29 cellular contexts compared by ENCODE assay signal in genomic region chr20:47724398-47724797, GRCh38.
DNase-seq lines count a peak whose midpoint lies in the region; ATAC-seq, FAIRE-seq and TF ChIP-seq lines count a peak whose summit lies in the region.
"Had no signal": no experiment of that assay in that cellular context is flagged by ENCODE, and none has a peak within 500 bp of the region (broad histone marks: within the 10 kb centered on the region; RNA-seq: fewer than 3 reads in every experiment).

No MANE protein-coding gene starts in this region.

- H3K27me3 Mint-ChIP-seq in endodermal cell (ENCODE audit: insufficient read depth) (no peaks in the 10 kb centered on the region), neural crest cell (ENCODE audit: low read depth) (no peaks in the 10 kb centered on the region), WTC11 (ENCODE audit: low read depth) (no peaks in the 10 kb centered on the region)
- H3K27me3 Mint-ChIP-seq: activated CD4-positive, alpha-beta T cell treated with anti-CD3 and anti-CD28 coated beads for 36 hours; naive thymus-derived CD8-positive, alpha-beta T cell had no signal

- POLR2A ChIA-PET in OCI-LY7 (lab: Charles Lee), result interaction anchor here (0.7 to 1.6 kb wide), 2 partner anchors 252 to 512 kb away, joined by 3 read pairs; no protein-coding TSS in a partner anchor
- POLR2A ChIA-PET in WTC11 (lab: Charles Lee), result no interaction called here

- no peak overlapping the region for H3K9ac ChIP-seq in endodermal cell (ENCODE audit: extremely low read depth, low read length, poor library complexity, severe bottlenecking)

- BruUV-seq in OCI-LY7 (replicated peaks; lab: Mats Ljungman, UMichigan), result no TSS peak

- intact Hi-C loops in OCI-LY7 (cut with micrococcal nuclease; ENCODE audit: unreplicated experiment), result loop anchor here (2.0 kb wide), 1 partner anchor 252 kb away; no protein-coding TSS in a partner anchor

- H3K4me1 ChIP-seq in OCI-LY7 (ENCODE audit: insufficient read depth, low read length, poor library complexity, severe bottlenecking), result peaks cover 34% of the 10 kb centered on the region
- H3K4me1 ChIP-seq in endodermal cell (ENCODE audit: control insufficient read depth, insufficient read depth, low read length), result peaks cover 7% of the 10 kb centered on the region
- H3K4me1 ChIP-seq: breast epithelium, pancreas had no signal

- H3K79me2 ChIP-seq in OCI-LY7 (ENCODE audit: insufficient read depth, low read depth, low read length), result no peaks in the 10 kb centered on the region

- H3K9me3 Mint-ChIP-seq in endodermal cell, result peaks cover 15% of the 10 kb centered on the region
- no peaks in the 10 kb centered on the region for H3K9me3 Mint-ChIP-seq in neural crest cell
- H3K9me3 Mint-ChIP-seq in WTC11, result peaks cover 11% of the 10 kb centered on the region
- H3K9me3 Mint-ChIP-seq: naive thymus-derived CD8-positive, alpha-beta T cell had no signal

- WGBS in endodermal cell (ENCODE audit: insufficient coverage in 1 of 2, insufficient read length in 1 of 2), 2 experiments, result 71 to 82% methylated on average over 5 to 6 of the region's 6 CpGs

- H2AFZ ChIP-seq in OCI-LY7 (ENCODE audit: low read length), result peak overlapping the region; percentile 85; the same call in 1 of the 2 replicates

- H4K20me1 ChIP-seq in OCI-LY7 (ENCODE audit: insufficient read depth, low read length), result no peaks in the 10 kb centered on the region

- CTCF ChIA-PET in OCI-LY7 (lab: Charles Lee; ENCODE audit: unreplicated experiment) (interaction anchor here (0.6 to 0.9 kb wide), 2 partner anchors 32 to 45 kb away, joined by 3 to 4 read pairs; no protein-coding TSS in a partner anchor), WTC11 (lab: Charles Lee) (interaction anchor here (0.7 to 2.3 kb wide), 12 partner anchors 12 to 896 kb away, joined by 3 to 15 read pairs (median 6); partner anchors contain the start of gene SULF2)

- H3K4me1 Mint-ChIP-seq in endodermal cell (peaks cover 11% of the 10 kb centered on the region), neural crest cell (peaks cover 67% of the 10 kb centered on the region), WTC11 (peaks cover 14% of the 10 kb centered on the region)

- H3K27ac ChIP-seq in OCI-LY7 (ENCODE audit: low read depth, low read length, poor library complexity, severe bottlenecking), result no peak overlapping the region
- peak overlapping the region; percentile 45 for H3K27ac ChIP-seq in endodermal cell (ENCODE audit: low read depth, low read length)
- H3K27ac ChIP-seq: breast epithelium, C4-2B, pancreas had no signal

- TF ChIP-seq CTCF in OCI-LY7 (conservative IDR thresholded peaks at IDR 0.05; ENCODE audit: low read length), result no peak
- TF ChIP-seq CTCF in endodermal cell (conservative IDR thresholded peaks at IDR 0.05), result no peak
- no peak for TF ChIP-seq CTCF in neural crest cell (conservative IDR thresholded peaks at IDR 0.05)
- no peak for TF ChIP-seq CTCF in WTC11 (IDR thresholded peaks at IDR 0.05)

- H3K4me3 ChIP-seq in OCI-LY7 (ENCODE audit: low read depth, low read length, poor library complexity, severe bottlenecking), result no peak overlapping the region
- no peak overlapping the region for H3K4me3 ChIP-seq in endodermal cell (ENCODE audit: low read length)
- H3K4me3 ChIP-seq: breast epithelium, pancreas had no signal

- H3K27me3 ChIP-seq in endodermal cell (ENCODE audit: control insufficient read depth, insufficient read depth, low read length, poor library complexity, severe bottlenecking), result no peaks in the 10 kb centered on the region
- H3K27me3 ChIP-seq: breast epithelium, pancreas had no signal

- no peak overlapping the region for H3K27ac Mint-ChIP-seq in endodermal cell
- no peak overlapping the region for H3K27ac Mint-ChIP-seq in neural crest cell (ENCODE audit: unreplicated experiment)
- H3K27ac Mint-ChIP-seq in WTC11, result no peak overlapping the region
- H3K27ac Mint-ChIP-seq: activated naive CD4-positive, alpha-beta T cell treated with anti-CD3 and anti-CD28 coated beads, Interleukin-2, amount 50 U/mL, for 72 hours had no signal

- H3K36me3 ChIP-seq in OCI-LY7 (ENCODE audit: insufficient read depth, low read length) (no peaks in the 10 kb centered on the region), endodermal cell (ENCODE audit: control insufficient read depth, insufficient read depth, low read length) (peaks cover 46% of the 10 kb centered on the region)
- H3K36me3 ChIP-seq: breast epithelium, pancreas had no signal

- H3K4me3 Mint-ChIP-seq in endodermal cell, result no peak overlapping the region
- peak overlapping the region; percentile 48 for H3K4me3 Mint-ChIP-seq in neural crest cell
- H3K4me3 Mint-ChIP-seq in WTC11, result no peak overlapping the region
- H3K4me3 Mint-ChIP-seq: activated CD4-positive, alpha-beta T cell treated with anti-CD3 and anti-CD28 coated beads for 36 hours; naive thymus-derived CD8-positive, alpha-beta T cell had no signal

- ATAC-seq in HG03378 (IDR thresholded peaks at IDR 0.05; ENCODE audit: unreplicated experiment) (no peak), WTC11 (no peak)
- ATAC-seq: activated CD4-positive, alpha-beta T cell treated with anti-CD3 and anti-CD28 coated beads for 36 hours; activated naive CD4-positive, alpha-beta T cell treated with anti-CD3 and anti-CD28 coated beads, Interleukin-2, amount 50 U/mL, for 72 hours; esophagus mucosa; naive thymus-derived CD8-positive, alpha-beta T cell; pancreas; stimulated activated naive CD8-positive, alpha-beta T cell treated with anti-CD3 and anti-CD28 coated beads, Interleukin-15, Interleukin-2, amounts not matched to agents 100 U/mL and 50 U/mL, for 24 hours had no signal

- no peak overlapping the region for H3K4me2 ChIP-seq in OCI-LY7 (ENCODE audit: low read length)

- DNase-seq in HTR-8/SVneo (ENCODE audit: insufficient read length, low spot score) (no peak), OCI-LY7 (ENCODE audit: low spot score) (no peak), endodermal cell (no peak), neural crest cell (ENCODE audit: low read depth, low spot score) (no peak), WTC11 (ENCODE audit: low spot score) (no peak), NCI-H524 (lab: John Stamatoyannopoulos, UW) (no peak), hippocampal formation (lab: John Stamatoyannopoulos, UW) (no peak)
- DNase-seq: activated CD4-positive, alpha-beta T cell treated with anti-CD3 and anti-CD28 coated beads for 36 hours; activated CD8-positive, alpha-beta memory T cell treated with anti-CD3 and anti-CD28 coated beads for 24 hours; activated T-cell treated with anti-CD3 and anti-CD28 coated beads for 4 hours; amygdala; COR-L47; DMS79; GF-D8; naive thymus-derived CD8-positive, alpha-beta T cell; NCI-H1092; NCI-H1930; NCI-H748 treated with DMSO at 0.1 percent for 48 hours; pancreas; retina; stimulated activated CD4-positive, alpha-beta T cell treated with anti-CD3 and anti-CD28 coated beads, Interleukin-1b, Interleukin-23, amount 100 ng/mL, for 48 hours; stimulated activated naive CD8-positive, alpha-beta T cell treated with anti-CD3 and anti-CD28 coated beads, Interleukin-15, Interleukin-2, amounts not matched to agents 100 U/mL and 50 U/mL, for 24 hours; T-helper 9 cell had no signal

- FAIRE-seq in HTR-8/SVneo (lab: Jason Lieb, UNC), result peak; percentile 16
- FAIRE-seq: keratinocyte, pancreas had no signal

- no peaks in the 10 kb centered on the region for H3K9me3 ChIP-seq in OCI-LY7 (ENCODE audit: low read length)
- peaks cover 16% of the 10 kb centered on the region for H3K9me3 ChIP-seq in endodermal cell (ENCODE audit: control insufficient read depth, low read length)
- H3K9me3 ChIP-seq: breast epithelium, pancreas had no signal

- H3K9me2 ChIP-seq in OCI-LY7 (ENCODE audit: insufficient read depth, low read length), result no peaks in the 10 kb centered on the region

- H3K36me3 Mint-ChIP-seq in endodermal cell (ENCODE audit: low read depth) (peaks cover 46% of the 10 kb centered on the region), neural crest cell (ENCODE audit: low read depth) (peaks cover 2% of the 10 kb centered on the region), WTC11 (peaks cover 10% of the 10 kb centered on the region)
- H3K36me3 Mint-ChIP-seq: naive thymus-derived CD8-positive, alpha-beta T cell had no signal

TF ChIP-seq in WTC11, 78 proteins besides CTCF, POLR2A, EP300 and RAD21 (continues in another document):
- TF ChIP-seq ZNF423 (CRISPR knock-in tag; IDR thresholded peaks at IDR 0.05), result no peak
- TF ChIP-seq PREB (CRISPR knock-in tag; IDR thresholded peaks at IDR 0.05; ENCODE audit: borderline replicate concordance), result no peak
- no peak for TF ChIP-seq PRRX2 (CRISPR knock-in tag; IDR thresholded peaks at IDR 0.05)
- TF ChIP-seq KAT7 (CRISPR knock-in tag; IDR thresholded peaks at IDR 0.05; ENCODE audit: borderline replicate concordance), result no peak
- TF ChIP-seq IRF2 (CRISPR knock-in tag; IDR thresholded peaks at IDR 0.05; ENCODE audit: borderline replicate concordance, low read depth), result no peak
- no peak for TF ChIP-seq EMX1 (CRISPR knock-in tag; IDR thresholded peaks at IDR 0.05)
- TF ChIP-seq SMAD4 (CRISPR knock-in tag; IDR thresholded peaks at IDR 0.05), result no peak
- no peak for TF ChIP-seq ZNF121 (CRISPR knock-in tag; IDR thresholded peaks at IDR 0.05)
- TF ChIP-seq STAT6 (CRISPR knock-in tag; conservative IDR thresholded peaks at IDR 0.05; ENCODE audit: low read depth), result no peak
